Comparison of ENCODE assay signal across 28 cellular contexts in genomic region chr21:44326272-44326647, GRCh38. TPM values are rescaled to one million over a fixed set of nuclear protein-coding genes. Genes with fewer than 3 reads are reported as not detected.
"Had no signal": no experiment of that assay in that cellular context is flagged by ENCODE, and none has a peak within 500 bp of the region (broad histone marks: within the 10 kb centered on the region; RNA-seq: fewer than 3 reads in every experiment).

No MANE protein-coding gene starts in this region.

- H3K4me1 ChIP-seq: stomach, suprapubic skin, tibial artery, transverse colon, upper lobe of left lung, upper lobe of right lung, uterus, vagina had no signal

- H3K36me3 ChIP-seq: uterus had no signal

- DNase-seq: stimulated activated CD4-positive, alpha-beta T cell treated with anti-CD3 and anti-CD28 coated beads, Interleukin-2, amount 100 ng/mL, for 48 hours; stimulated activated CD4-positive, alpha-beta T cell treated with anti-CD3 and anti-CD28 coated beads, Interleukin-4, amount 100 ng/mL, for 1 hour; stimulated activated CD4-positive, alpha-beta T cell treated with anti-CD3 and anti-CD28 coated beads, Interleukin-4, amount 100 ng/mL, for 24 hours; stimulated activated CD4-positive, alpha-beta T cell treated with anti-CD3 and anti-CD28 coated beads, Interleukin-4, amount 100 ng/mL, for 4 hours; stimulated activated CD8-positive, alpha-beta memory T cell treated with anti-CD3 and anti-CD28 coated beads, Interleukin-4, amount 100 ng/mL, for 48 hours; stimulated activated naive B cell treated with anti-CD40 and anti-IgM and Interleukin-4, amounts not matched to agents 10 μg/mL and 1 μg/mL and 100 μg/mL, for 72 hours; stimulated activated naive CD4-positive, alpha-beta T cell; stimulated activated naive CD4-positive, alpha-beta T cell treated with Interleukin-2 at 50 U/mL for 16 hours; stimulated activated naive CD8-positive, alpha-beta T cell treated with anti-CD3 and anti-CD28 coated beads, Interleukin-15, amount 100 ng/mL, for 72 hours; stimulated activated naive CD8-positive, alpha-beta T cell treated with anti-CD3 and anti-CD28 coated beads, Interleukin-15, Interleukin-2, amounts not matched to agents 100 U/mL and 50 U/mL, for 24 hours; stomach; thyroid gland; tibial artery; transverse colon; trophoblast cell; upper lobe of right lung; uterus had no signal

- H3K27ac ChIP-seq: stomach, suprapubic skin, testis, thoracic aorta, thyroid gland, tibial artery, transverse colon, upper lobe of left lung, upper lobe of right lung, uterus, vagina had no signal

- H3K4me3 ChIP-seq: stomach, suprapubic skin, testis, thoracic aorta, thyroid gland, tibial artery, tibial nerve, transverse colon, upper lobe of left lung, upper lobe of right lung, uterus, vagina had no signal

- FAIRE-seq: urothelium cell line had no signal

- ATAC-seq: stimulated activated effector memory CD8-positive, alpha-beta T cell treated with anti-CD3 and anti-CD28 coated beads, Interleukin-12 subunit alpha, Interleukin-12 subunit beta, amount 100 ng/mL, for 72 hours; stimulated activated memory B cell treated with anti-CD40 and anti-IgM and Interleukin-4, amounts not matched to agents 10 μg/mL and 1 μg/mL and 100 μg/mL, for 72 hours; stimulated activated naive B cell treated with anti-CD40 and anti-IgM and Interleukin-4, amounts not matched to agents 10 μg/mL and 1 μg/mL and 100 μg/mL, for 72 hours; stimulated activated naive CD8-positive, alpha-beta T cell treated with anti-CD3 and anti-CD28 coated beads, Interleukin-15, amount 100 ng/mL, for 72 hours; stimulated activated naive CD8-positive, alpha-beta T cell treated with anti-CD3 and anti-CD28 coated beads, Interleukin-15, Interleukin-2, amounts not matched to agents 100 U/mL and 50 U/mL, for 24 hours; upper lobe of right lung had no signal

- H3K27me3 ChIP-seq: stomach, suprapubic skin, testis, thyroid gland, tibial artery, tibial nerve, transverse colon, upper lobe of left lung, upper lobe of right lung, uterus, vagina had no signal

- H3K9me3 ChIP-seq: stomach, suprapubic skin, testis, thoracic aorta, thyroid gland, tibial artery, tibial nerve, transverse colon, upper lobe of left lung, upper lobe of right lung, uterus, vagina had no signal

RNA-seq across cellular contexts. Expression of gene AIRE, which starts 40.6 kb away (rescaled TPM):
- total RNA-seq: subcutaneous adipose tissue, suprapubic skin, thoracic aorta, transverse colon, upper lobe of left lung, upper lobe of right lung, ureter had no signal
- polyA plus RNA-seq: stomach had no signal
